In the genomic region with DNA sequence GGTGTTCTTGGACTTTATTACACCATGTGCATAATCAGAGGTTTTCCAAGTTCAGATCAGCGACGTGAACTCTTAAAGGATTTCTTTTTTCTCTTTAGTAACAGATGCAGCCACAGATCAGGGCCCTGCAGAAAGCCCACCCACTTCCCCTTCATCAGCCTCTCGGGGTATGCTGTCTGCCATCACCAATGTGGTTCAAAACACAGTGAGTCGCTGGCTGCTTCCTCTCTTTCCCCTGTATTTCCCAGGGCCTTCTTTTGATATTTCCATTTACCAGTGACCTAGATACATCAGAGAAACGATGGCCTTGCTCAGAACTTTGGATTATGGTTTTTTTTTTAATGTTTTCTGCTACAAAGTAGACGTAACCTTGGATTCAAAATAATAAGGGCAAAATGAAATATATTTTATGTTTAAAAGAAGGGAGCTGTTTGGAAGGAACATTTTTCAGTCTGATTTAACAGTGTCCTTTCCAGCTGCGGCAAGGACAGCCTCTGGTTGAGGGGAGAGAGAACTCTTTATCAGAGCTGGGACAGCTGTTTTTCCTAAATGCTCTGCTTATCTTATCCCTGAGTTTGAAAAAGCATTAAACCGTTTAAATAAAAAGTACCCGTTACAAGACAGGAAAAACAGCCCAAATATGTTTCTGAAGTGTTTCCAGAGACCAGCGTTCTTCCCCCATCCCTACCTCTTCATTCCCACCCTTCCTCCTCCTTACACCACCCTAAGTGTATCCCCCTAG, we compare ENCODE assay signal across 1 cellular context.
TF ChIP-seq lines count a peak whose summit lies in the region.

No MANE protein-coding gene starts in this region.

TF ChIP-seq in K562, 482 proteins besides CTCF, POLR2A, EP300 and RAD21 (continues in another document):
- TF ChIP-seq, protein P1, sequence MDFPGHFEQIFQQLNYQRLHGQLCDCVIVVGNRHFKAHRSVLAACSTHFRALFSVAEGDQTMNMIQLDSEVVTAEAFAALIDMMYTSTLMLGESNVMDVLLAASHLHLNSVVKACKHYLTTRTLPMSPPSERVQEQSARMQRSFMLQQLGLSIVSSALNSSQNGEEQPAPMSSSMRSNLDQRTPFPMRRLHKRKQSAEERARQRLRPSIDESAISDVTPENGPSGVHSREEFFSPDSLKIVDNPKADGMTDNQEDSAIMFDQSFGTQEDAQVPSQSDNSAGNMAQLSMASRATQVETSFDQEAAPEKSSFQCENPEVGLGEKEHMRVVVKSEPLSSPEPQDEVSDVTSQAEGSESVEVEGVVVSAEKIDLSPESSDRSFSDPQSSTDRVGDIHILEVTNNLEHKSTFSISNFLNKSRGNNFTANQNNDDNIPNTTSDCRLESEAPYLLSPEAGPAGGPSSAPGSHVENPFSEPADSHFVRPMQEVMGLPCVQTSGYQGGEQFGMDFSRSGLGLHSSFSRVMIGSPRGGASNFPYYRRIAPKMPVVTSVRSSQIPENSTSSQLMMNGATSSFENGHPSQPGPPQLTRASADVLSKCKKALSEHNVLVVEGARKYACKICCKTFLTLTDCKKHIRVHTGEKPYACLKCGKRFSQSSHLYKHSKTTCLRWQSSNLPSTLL (IDR thresholded peaks at IDR 0.05) = no peak
- TF ChIP-seq, protein P2, sequence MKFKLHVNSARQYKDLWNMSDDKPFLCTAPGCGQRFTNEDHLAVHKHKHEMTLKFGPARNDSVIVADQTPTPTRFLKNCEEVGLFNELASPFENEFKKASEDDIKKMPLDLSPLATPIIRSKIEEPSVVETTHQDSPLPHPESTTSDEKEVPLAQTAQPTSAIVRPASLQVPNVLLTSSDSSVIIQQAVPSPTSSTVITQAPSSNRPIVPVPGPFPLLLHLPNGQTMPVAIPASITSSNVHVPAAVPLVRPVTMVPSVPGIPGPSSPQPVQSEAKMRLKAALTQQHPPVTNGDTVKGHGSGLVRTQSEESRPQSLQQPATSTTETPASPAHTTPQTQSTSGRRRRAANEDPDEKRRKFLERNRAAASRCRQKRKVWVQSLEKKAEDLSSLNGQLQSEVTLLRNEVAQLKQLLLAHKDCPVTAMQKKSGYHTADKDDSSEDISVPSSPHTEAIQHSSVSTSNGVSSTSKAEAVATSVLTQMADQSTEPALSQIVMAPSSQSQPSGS (CRISPR knock-in tag; IDR thresholded peaks at IDR 0.05) = no peak
- TF ChIP-seq ZBTB1 (CRISPR knock-in tag; IDR thresholded peaks at IDR 0.05; ENCODE audit: borderline replicate concordance, low read depth) = no peak
- TF ChIP-seq SMARCE1 (IDR thresholded peaks at IDR 0.05) = peak; percentile 34; the same call in 1 of the 2 replicates
- TF ChIP-seq ZFX (CRISPR knock-in tag; IDR thresholded peaks at IDR 0.05) = no peak
- no peak for TF ChIP-seq ID3 (CRISPR knock-in tag; IDR thresholded peaks at IDR 0.05)
- no peak for TF ChIP-seq ID3 (tag; IDR thresholded peaks at IDR 0.05)
- TF ChIP-seq KDM1A (IDR thresholded peaks at IDR 0.05) = no peak
- TF ChIP-seq BRD9 (IDR thresholded peaks at IDR 0.05; ENCODE audit: low read depth, partially characterized antibody) = no peak
- TF ChIP-seq MYC (IDR thresholded peaks at IDR 0.05; ENCODE audit: low read depth, low read length) = no peak
- no peak for TF ChIP-seq MYC (CRISPR knock-in tag; IDR thresholded peaks at IDR 0.05; ENCODE audit: borderline replicate concordance, low read depth)
- no peak for TF ChIP-seq ZNF551 (CRISPR knock-in tag; IDR thresholded peaks at IDR 0.05)
- no peak for TF ChIP-seq TGIF2 (CRISPR knock-in tag; IDR thresholded peaks at IDR 0.05)
- TF ChIP-seq, protein P3, sequence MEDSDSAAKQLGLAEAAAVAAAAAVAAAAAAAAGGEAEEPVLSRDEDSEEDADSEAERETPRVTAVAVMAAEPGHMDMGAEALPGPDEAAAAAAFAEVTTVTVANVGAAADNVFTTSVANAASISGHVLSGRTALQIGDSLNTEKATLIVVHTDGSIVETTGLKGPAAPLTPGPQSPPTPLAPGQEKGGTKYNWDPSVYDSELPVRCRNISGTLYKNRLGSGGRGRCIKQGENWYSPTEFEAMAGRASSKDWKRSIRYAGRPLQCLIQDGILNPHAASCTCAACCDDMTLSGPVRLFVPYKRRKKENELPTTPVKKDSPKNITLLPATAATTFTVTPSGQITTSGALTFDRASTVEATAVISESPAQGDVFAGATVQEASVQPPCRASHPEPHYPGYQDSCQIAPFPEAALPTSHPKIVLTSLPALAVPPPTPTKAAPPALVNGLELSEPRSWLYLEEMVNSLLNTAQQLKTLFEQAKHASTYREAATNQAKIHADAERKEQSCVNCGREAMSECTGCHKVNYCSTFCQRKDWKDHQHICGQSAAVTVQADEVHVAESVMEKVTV (CRISPR knock-in tag; IDR thresholded peaks at IDR 0.05) = no peak
- TF ChIP-seq GATAD2A (IDR thresholded peaks at IDR 0.05) = no peak
- TF ChIP-seq ZNF184 (CRISPR knock-in tag; IDR thresholded peaks at IDR 0.05) = no peak
- no peak for TF ChIP-seq ZNF12 (CRISPR knock-in tag; IDR thresholded peaks at IDR 0.05)
- no peak for TF ChIP-seq SIN3A (IDR thresholded peaks at IDR 0.05; ENCODE audit: borderline replicate concordance in 2 of 2, control insufficient read depth in 1 of 2, low read depth in 2 of 2, low read length in 2 of 2)
- TF ChIP-seq CAMTA2 (CRISPR knock-in tag; conservative IDR thresholded peaks at IDR 0.05) = no peak
- TF ChIP-seq RUNX1 (IDR thresholded peaks at IDR 0.05; ENCODE audit: low read depth) = no peak
- TF ChIP-seq NR2C1 (IDR thresholded peaks at IDR 0.05) = no peak; the same call in 1 of the 2 replicates
- TF ChIP-seq NR2C1 (tag; IDR thresholded peaks at IDR 0.05) = no peak
- TF ChIP-seq TCF3 (CRISPR knock-in tag; IDR thresholded peaks at IDR 0.05) = peak; percentile 78
- no peak for TF ChIP-seq ZNF24 (IDR thresholded peaks at IDR 0.05)
- TF ChIP-seq LARP7 (IDR thresholded peaks at IDR 0.05) = no peak
- no peak for TF ChIP-seq ZNF79 (CRISPR knock-in tag; IDR thresholded peaks at IDR 0.05; ENCODE audit: low read depth)
- no peak for TF ChIP-seq EGR1 (conservative IDR thresholded peaks at IDR 0.05)
- TF ChIP-seq HDAC6 (IDR thresholded peaks at IDR 0.05; ENCODE audit: low read depth, low read length) = no peak
- TF ChIP-seq, protein P4, sequence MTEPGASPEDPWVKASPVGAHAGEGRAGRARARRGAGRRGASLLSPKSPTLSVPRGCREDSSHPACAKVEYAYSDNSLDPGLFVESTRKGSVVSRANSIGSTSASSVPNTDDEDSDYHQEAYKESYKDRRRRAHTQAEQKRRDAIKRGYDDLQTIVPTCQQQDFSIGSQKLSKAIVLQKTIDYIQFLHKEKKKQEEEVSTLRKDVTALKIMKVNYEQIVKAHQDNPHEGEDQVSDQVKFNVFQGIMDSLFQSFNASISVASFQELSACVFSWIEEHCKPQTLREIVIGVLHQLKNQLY (CRISPR knock-in tag; conservative IDR thresholded peaks at IDR 0.05) = no peak
- no peak for TF ChIP-seq FOXP1 (CRISPR knock-in tag; IDR thresholded peaks at IDR 0.05)
- no peak for TF ChIP-seq KLF6 (CRISPR knock-in tag; IDR thresholded peaks at IDR 0.05; ENCODE audit: borderline replicate concordance)
- TF ChIP-seq BRCA1 (IDR thresholded peaks at IDR 0.05) = no peak
- TF ChIP-seq BRCA1 (CRISPR knock-in tag; IDR thresholded peaks at IDR 0.05) = no peak
- TF ChIP-seq ZNF175 (CRISPR knock-in tag; IDR thresholded peaks at IDR 0.05; ENCODE audit: low read depth) = 0 out of 2 replicates have a peak, but pooled peaks have one; percentile 33
- TF ChIP-seq, protein P5, sequence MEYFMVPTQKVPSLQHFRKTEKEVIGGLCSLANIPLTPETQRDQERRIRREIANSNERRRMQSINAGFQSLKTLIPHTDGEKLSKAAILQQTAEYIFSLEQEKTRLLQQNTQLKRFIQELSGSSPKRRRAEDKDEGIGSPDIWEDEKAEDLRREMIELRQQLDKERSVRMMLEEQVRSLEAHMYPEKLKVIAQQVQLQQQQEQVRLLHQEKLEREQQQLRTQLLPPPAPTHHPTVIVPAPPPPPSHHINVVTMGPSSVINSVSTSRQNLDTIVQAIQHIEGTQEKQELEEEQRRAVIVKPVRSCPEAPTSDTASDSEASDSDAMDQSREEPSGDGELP (CRISPR knock-in tag; IDR thresholded peaks at IDR 0.05; ENCODE audit: borderline replicate concordance) = peak; percentile 10; the same call in 1 of the 2 replicates
- no peak for TF ChIP-seq CHCHD3 (CRISPR knock-in tag; IDR thresholded peaks at IDR 0.05)
- no peak for TF ChIP-seq STAG1 (CRISPR knock-in tag; IDR thresholded peaks at IDR 0.05; ENCODE audit: borderline replicate concordance)
- TF ChIP-seq ZNF140 (CRISPR knock-in tag; IDR thresholded peaks at IDR 0.05) = no peak
- no peak for TF ChIP-seq MCM2 (IDR thresholded peaks at IDR 0.05; ENCODE audit: low read depth)
- TF ChIP-seq TEAD4 (IDR thresholded peaks at IDR 0.05; ENCODE audit: low read length) = peak; percentile 79
- TF ChIP-seq TEAD4 (CRISPR knock-in tag; IDR thresholded peaks at IDR 0.05; ENCODE audit: borderline replicate concordance) = no peak
- TF ChIP-seq CBFA2T2 (conservative IDR thresholded peaks at IDR 0.05) = peak; percentile 52
- TF ChIP-seq FOXM1 (IDR thresholded peaks at IDR 0.05; ENCODE audit: low read depth) = peak; percentile 77
- no peak for TF ChIP-seq FOXM1 (CRISPR knock-in tag; IDR thresholded peaks at IDR 0.05; ENCODE audit: low read depth)
- TF ChIP-seq BCL6 (CRISPR knock-in tag; IDR thresholded peaks at IDR 0.05) = no peak
- TF ChIP-seq ZBED1 (IDR thresholded peaks at IDR 0.05) = no peak
- TF ChIP-seq DPF2 (IDR thresholded peaks at IDR 0.05) = peak; percentile 56; the same call in 1 of the 2 replicates
- TF ChIP-seq SPI1 (IDR thresholded peaks at IDR 0.05; ENCODE audit: borderline replicate concordance, low read depth, low read length) = 0 out of 2 replicates have a peak, but pooled peaks have one; percentile 4
- TF ChIP-seq YBX1 (IDR thresholded peaks at IDR 0.05) = no peak
- no peak for TF ChIP-seq PURB (CRISPR knock-in tag; IDR thresholded peaks at IDR 0.05; ENCODE audit: low read depth)
- no peak for TF ChIP-seq ZNF644 (tag; IDR thresholded peaks at IDR 0.05; ENCODE audit: low read depth)
- no peak for TF ChIP-seq NR2C2 (CRISPR knock-in tag; IDR thresholded peaks at IDR 0.05)
- TF ChIP-seq NR2C2 (tag; IDR thresholded peaks at IDR 0.05) = peak; percentile 16; the same call in 1 of the 2 replicates
- no peak for TF ChIP-seq PCBP1 (IDR thresholded peaks at IDR 0.05; ENCODE audit: low read depth, low read length, poor library complexity, severe bottlenecking)
- TF ChIP-seq CUX1 (CRISPR knock-in tag; IDR thresholded peaks at IDR 0.05) = no peak
- TF ChIP-seq ZBTB12 (CRISPR knock-in tag; IDR thresholded peaks at IDR 0.05) = no peak
- no peak for TF ChIP-seq MAFK (IDR thresholded peaks at IDR 0.05; ENCODE audit: low read length)
- TF ChIP-seq, protein P6, sequence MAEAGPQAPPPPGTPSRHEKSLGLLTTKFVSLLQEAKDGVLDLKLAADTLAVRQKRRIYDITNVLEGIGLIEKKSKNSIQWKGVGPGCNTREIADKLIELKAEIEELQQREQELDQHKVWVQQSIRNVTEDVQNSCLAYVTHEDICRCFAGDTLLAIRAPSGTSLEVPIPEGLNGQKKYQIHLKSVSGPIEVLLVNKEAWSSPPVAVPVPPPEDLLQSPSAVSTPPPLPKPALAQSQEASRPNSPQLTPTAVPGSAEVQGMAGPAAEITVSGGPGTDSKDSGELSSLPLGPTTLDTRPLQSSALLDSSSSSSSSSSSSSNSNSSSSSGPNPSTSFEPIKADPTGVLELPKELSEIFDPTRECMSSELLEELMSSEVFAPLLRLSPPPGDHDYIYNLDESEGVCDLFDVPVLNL (CRISPR knock-in tag; IDR thresholded peaks at IDR 0.05; ENCODE audit: low read depth) = no peak
- no peak for TF ChIP-seq ATF7 (IDR thresholded peaks at IDR 0.05)
- no peak for TF ChIP-seq ELF2 (CRISPR knock-in tag; IDR thresholded peaks at IDR 0.05)
- no peak for TF ChIP-seq EP400 (IDR thresholded peaks at IDR 0.05)
- TF ChIP-seq KLF10 (CRISPR knock-in tag; IDR thresholded peaks at IDR 0.05) = no peak
- TF ChIP-seq MTF1 (CRISPR knock-in tag; IDR thresholded peaks at IDR 0.05; ENCODE audit: borderline replicate concordance) = no peak
